In the genomic region with DNA sequence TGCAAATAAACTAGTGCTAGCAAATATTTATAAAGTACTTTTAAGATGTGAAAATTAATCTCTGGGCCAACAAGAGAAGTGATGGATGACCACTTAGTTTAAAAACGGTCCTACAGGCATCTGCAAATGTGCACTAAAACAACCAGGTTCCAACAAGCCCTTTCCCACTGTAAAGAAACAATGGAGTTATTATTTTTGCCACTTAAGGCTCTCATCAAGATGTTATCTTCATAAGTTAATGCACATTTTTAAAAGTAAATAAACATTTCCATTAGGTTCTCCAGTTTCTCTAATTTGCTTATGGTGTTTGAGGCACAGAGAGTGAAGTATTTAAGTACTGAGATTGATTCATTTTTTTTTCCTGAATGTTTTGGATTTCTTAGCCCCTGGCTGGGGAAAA, we compare ENCODE assay signal across 23 cellular contexts. TPM values are rescaled to one million over a fixed set of nuclear protein-coding genes. Genes with fewer than 3 reads are reported as not detected.
"Had no signal": no experiment of that assay in that cellular context is flagged by ENCODE, and none has a peak within 500 bp of the region (broad histone marks: within the 10 kb centered on the region; RNA-seq: fewer than 3 reads in every experiment).

No MANE protein-coding gene starts in this region.

- H3K4me1 ChIP-seq: body of pancreas, psoas muscle, right lobe of liver, testis had no signal

- FAIRE-seq: colon had no signal

- H3K4me2 ChIP-seq: smooth muscle cell had no signal

- H3K27me3 ChIP-seq: body of pancreas, dorsolateral prefrontal cortex, ovary, right lobe of liver, testis, upper lobe of left lung had no signal

- H3K4me3 ChIP-seq: body of pancreas, dorsolateral prefrontal cortex, lower lobe of right lung, ovary, psoas muscle, right lobe of liver, smooth muscle cell, testis, upper lobe of left lung had no signal

- H3K9me3 ChIP-seq: body of pancreas, lower lobe of right lung, ovary, psoas muscle, right lobe of liver, testis, upper lobe of left lung had no signal

- H3K27ac ChIP-seq: body of pancreas, dorsolateral prefrontal cortex, ovary, psoas muscle, right lobe of liver, testis had no signal

- DNase-seq: activated CD4-positive, alpha-beta T cell treated with anti-CD3 and anti-CD28 coated beads, Interleukin-2, amount 10 ng/mL, durations not matched to agents 24 days and 14 days; activated CD8-positive, alpha-beta memory T cell treated with anti-CD3 and anti-CD28 coated beads, Interleukin-2, amount 50 U/mL, for 4 hours; activated naive CD4-positive, alpha-beta T cell treated with anti-CD3 and anti-CD28 coated beads for 36 hours; activated T-cell treated with anti-CD3 and anti-CD28 coated beads, Interleukin-2, amount 50 U/mL, for 4 hours; body of pancreas; caudate nucleus; dorsolateral prefrontal cortex; foreskin melanocyte; hypothalamus; islet precursor cell; lower lobe of right lung; midbrain; ovary; psoas muscle; right lobe of liver; stimulated activated CD4-positive, alpha-beta T cell treated with anti-CD3 and anti-CD28 coated beads, Interleukin-4, amount 100 ng/mL, for 1 hour; T1000; testis; upper lobe of left lung had no signal

- H3K36me3 ChIP-seq: lower lobe of right lung, ovary, right lobe of liver, upper lobe of left lung had no signal

RNA-seq across cellular contexts. Expression of gene ABI3BP, which starts 20.9 kb away (rescaled TPM):
- total RNA-seq: activated CD4-positive, alpha-beta T cell treated with anti-CD3 and anti-CD28 coated beads, Interleukin-2, amount 10 ng/mL, durations not matched to agents 24 days and 14 days; activated naive CD4-positive, alpha-beta T cell treated with anti-CD3 and anti-CD28 coated beads for 36 hours; neural crest cell; T-helper 1 cell treated with Interleukin-12 subunit alpha and Interleukin-12 subunit beta and Interleukin-4 antibody, amounts not matched to agents 30 ng/mL and 1 ng/mL, for 36 hours had no signal
